Comparison of ENCODE assay signal across 10 cellular contexts in genomic region chr18:67525328-67526110, GRCh38. TPM values are rescaled to one million over a fixed set of nuclear protein-coding genes. Genes with fewer than 3 reads are reported as not detected.
A peak's percentile ranks its signal among the peaks of the same experiment; 100 is the strongest.
DNase-seq lines count a peak whose midpoint lies in the region; ATAC-seq, FAIRE-seq and TF ChIP-seq lines count a peak whose summit lies in the region.
"Had no signal": no experiment of that assay in that cellular context is flagged by ENCODE, and none has a peak within 500 bp of the region (broad histone marks: within the 10 kb centered on the region; RNA-seq: fewer than 3 reads in every experiment).

No MANE protein-coding gene starts in this region.

- 3% methylated on average over 3 of the region's 3 CpGs for WGBS in mammary epithelial cell (ENCODE audit: low coverage, missing lambda C conversion rate)

- CTCF ChIA-PET in mammary epithelial cell (lab: Charles Lee; ENCODE audit: low non-redundant PET), result interaction anchor here (1.1 kb wide), 1 partner anchor 9 kb away, joined by 11 read pairs; the partner anchor contains the start of gene DSEL

- BruUV-seq in mammary epithelial cell (replicated peaks; lab: Mats Ljungman, UMichigan), result no TSS peak

- H3K4me1 ChIP-seq in mammary epithelial cell (ENCODE audit: insufficient read depth, low read length) (peaks cover 23% of the 10 kb centered on the region), keratinocyte (ENCODE audit: control insufficient read depth, extremely low read depth, insufficient read depth, low read length) (peaks cover 13% of the 10 kb centered on the region), stomach smooth muscle (ENCODE audit: control insufficient read depth, insufficient read depth, low read length) (peaks cover 7% of the 10 kb centered on the region)

- DNase-seq in HK-2 (ENCODE audit: unreplicated experiment) (peak; percentile 67), mammary epithelial cell (peak; percentile 89), keratinocyte (ENCODE audit: low read depth, low spot score) (peak; percentile 35), NCI-H2107 (lab: John Stamatoyannopoulos, UW) (no peak)
- DNase-seq: erythroblast; stimulated activated naive CD8-positive, alpha-beta T cell treated with anti-CD3 and anti-CD28 coated beads, Interleukin-15, Interleukin-2, amounts not matched to agents 100 U/mL and 50 U/mL, for 24 hours had no signal

- FAIRE-seq in keratinocyte (lab: Jason Lieb, UNC), result peak; percentile 92

- in situ Hi-C loops in mammary epithelial cell (cut with MboI; ENCODE audit: low sequenced_read_pairs in 2 of 2), result no loop called here

- H3K9ac ChIP-seq in mammary epithelial cell (ENCODE audit: insufficient read depth, low read length) (no peak overlapping the region), keratinocyte (ENCODE audit: control insufficient read depth, extremely low read depth, insufficient read depth, low read length) (no peak overlapping the region), stomach smooth muscle (ENCODE audit: low read length in 2 of 2) (no peak overlapping the region)

- H4K20me1 ChIP-seq in mammary epithelial cell (ENCODE audit: insufficient read depth, low read length) (no peaks in the 10 kb centered on the region), keratinocyte (ENCODE audit: control insufficient read depth, extremely low read depth, insufficient read depth, low read length) (no peaks in the 10 kb centered on the region)

- no peak for TF ChIP-seq CTCF in mammary epithelial cell (conservative IDR thresholded peaks at IDR 0.05 in 1 of 2, IDR thresholded peaks at IDR 0.05 in 1 of 2; ENCODE audit: extremely low read depth in 1 of 2, insufficient read depth in 1 of 2, low read depth in 1 of 2, low read length in 2 of 2)
- no peak for TF ChIP-seq CTCF in keratinocyte (optimal IDR thresholded peaks at IDR 0.05 in 1 of 3, IDR thresholded peaks at IDR 0.05 in 1 of 3, conservative IDR thresholded peaks at IDR 0.05 in 1 of 3; ENCODE audit: extremely low read depth in 1 of 3, insufficient read depth in 2 of 3, low read length in 3 of 3)

- H3K4me3 ChIP-seq in mammary epithelial cell (replicated peaks in 1 of 3; ENCODE audit: insufficient read depth in 1 of 3, low read depth in 2 of 3, low read length in 3 of 3), result no peak overlapping the region
- no peak overlapping the region for H3K4me3 ChIP-seq in keratinocyte (ENCODE audit: control insufficient read depth in 2 of 3, extremely low read depth in 1 of 3, insufficient read depth in 2 of 3, low read depth in 1 of 3, low read length in 3 of 3)
- peak overlapping the region in 1 of 2 donors; percentile 5 for H3K4me3 ChIP-seq in stomach smooth muscle (ENCODE audit: low read length in 2 of 2)

- H3K4me2 ChIP-seq in mammary epithelial cell (ENCODE audit: insufficient read depth, low read depth, low read length) (peak overlapping the region; percentile 74), keratinocyte (ENCODE audit: control insufficient read depth, extremely low read depth, insufficient read depth, low read depth, low read length) (peak overlapping the region; percentile 42)

- no peaks in the 10 kb centered on the region for H3K36me3 ChIP-seq in mammary epithelial cell (ENCODE audit: insufficient read depth, low read length)
- H3K36me3 ChIP-seq in keratinocyte (ENCODE audit: control insufficient read depth in 2 of 2, extremely low read depth in 1 of 2, insufficient read depth in 2 of 2, low read length in 2 of 2), result no peaks in the 10 kb centered on the region
- H3K36me3 ChIP-seq in stomach smooth muscle (ENCODE audit: control insufficient read depth in 2 of 2, insufficient read depth in 2 of 2, low read length in 2 of 2), result no peaks in the 10 kb centered on the region

- ATAC-seq in HG02852 (IDR thresholded peaks at IDR 0.05; ENCODE audit: unreplicated experiment) (no peak), HG03045 (IDR thresholded peaks at IDR 0.05; ENCODE audit: unreplicated experiment) (no peak), GM19328 (IDR thresholded peaks at IDR 0.05; ENCODE audit: unreplicated experiment) (no peak)
- ATAC-seq: stimulated activated naive CD8-positive, alpha-beta T cell treated with anti-CD3 and anti-CD28 coated beads, Interleukin-15, Interleukin-2, amounts not matched to agents 100 U/mL and 50 U/mL, for 24 hours had no signal

- dilution Hi-C loops in mammary epithelial cell (cut with HindIII; ENCODE audit: low sequenced_read_pairs) (no loop called here), keratinocyte (cut with MboI; ENCODE audit: extremely low pct_ligation_motif_present, low sequenced_read_pairs) (no loop called here)

- H3K9me1 ChIP-seq in keratinocyte (ENCODE audit: control insufficient read depth, extremely low read depth, insufficient read depth, low read length), result no peaks in the 10 kb centered on the region

- intact Hi-C loops in mammary epithelial cell (cut with micrococcal nuclease), result no loop called here

- no peaks in the 10 kb centered on the region for H3K79me2 ChIP-seq in mammary epithelial cell (ENCODE audit: insufficient read depth, low read length)
- H3K79me2 ChIP-seq in keratinocyte (ENCODE audit: control insufficient read depth, insufficient read depth, low read length), result no peaks in the 10 kb centered on the region

- peak overlapping the region; percentile 62 for H3K27ac ChIP-seq in mammary epithelial cell (ENCODE audit: insufficient read depth, low read depth, low read length)
- H3K27ac ChIP-seq in keratinocyte (ENCODE audit: control insufficient read depth, insufficient read depth, low read length), result no peak overlapping the region
- H3K27ac ChIP-seq in stomach smooth muscle (ENCODE audit: low read length), result peak overlapping the region; percentile 50

- H3K27me3 ChIP-seq in mammary epithelial cell (ENCODE audit: insufficient read depth, low read length), result no peaks in the 10 kb centered on the region
- H3K27me3 ChIP-seq in keratinocyte (ENCODE audit: control insufficient read depth, extremely low read depth, insufficient read depth, low read length), result no peaks in the 10 kb centered on the region
- no peaks in the 10 kb centered on the region for H3K27me3 ChIP-seq in stomach smooth muscle (ENCODE audit: control insufficient read depth in 1 of 2, insufficient read depth in 2 of 2, low read length in 2 of 2)

- H2AFZ ChIP-seq in mammary epithelial cell (ENCODE audit: low read depth, low read length) (peak overlapping the region; percentile 70), keratinocyte (ENCODE audit: control insufficient read depth, low read length) (peak overlapping the region; percentile 41)

- H3K9me3 ChIP-seq in mammary epithelial cell (replicated peaks; ENCODE audit: insufficient read depth, low read length) (no peaks in the 10 kb centered on the region), keratinocyte (ENCODE audit: control insufficient read depth, low read depth, low read length) (no peaks in the 10 kb centered on the region), stomach smooth muscle (ENCODE audit: control insufficient read depth in 2 of 2, low read length in 2 of 2) (no peaks in the 10 kb centered on the region)

RNA-seq across cellular contexts. Expression of gene DSEL, which starts 9.0 kb away (rescaled TPM):
- 1 to 10 TPM; 4.8 to 6.0 TPM for total RNA-seq in mammary epithelial cell
- polyA plus RNA-seq in mammary epithelial cell (3.6 TPM), keratinocyte (2.7 to 3.4 TPM (median 2.9 TPM) in 3 replicates)
- polyA minus RNA-seq in mammary epithelial cell (11.2 TPM), keratinocyte (1.7 to 9.8 TPM (median 6.9 TPM) in 3 replicates)
- polyA plus RNA-seq in keratinocyte (2011; ENCODE audit: low read depth), result 1.1 TPM
- polyA plus RNA-seq in keratinocyte (2011; cell fraction: cytosol; rRNA removed), result 0.92 and 1.8 TPM in 2 replicates
- polyA plus RNA-seq in keratinocyte (2011; cell fraction: nucleus; rRNA removed), result 4.4 and 5.5 TPM in 2 replicates
- 1.5 and 2.4 TPM in 2 replicates for polyA plus RNA-seq in keratinocyte (2012; ENCODE audit: low replicate concordance)
- polyA minus RNA-seq in keratinocyte (2011; cell fraction: cytosol; rRNA and poly(A)+ RNA removed), result 2.9 TPM
- 12.8 and 24.0 TPM in 2 replicates for polyA minus RNA-seq in keratinocyte (2011; cell fraction: nucleus; rRNA and poly(A)+ RNA removed)
